Comparison of ENCODE assay signal across 10 cellular contexts in the genomic region with DNA sequence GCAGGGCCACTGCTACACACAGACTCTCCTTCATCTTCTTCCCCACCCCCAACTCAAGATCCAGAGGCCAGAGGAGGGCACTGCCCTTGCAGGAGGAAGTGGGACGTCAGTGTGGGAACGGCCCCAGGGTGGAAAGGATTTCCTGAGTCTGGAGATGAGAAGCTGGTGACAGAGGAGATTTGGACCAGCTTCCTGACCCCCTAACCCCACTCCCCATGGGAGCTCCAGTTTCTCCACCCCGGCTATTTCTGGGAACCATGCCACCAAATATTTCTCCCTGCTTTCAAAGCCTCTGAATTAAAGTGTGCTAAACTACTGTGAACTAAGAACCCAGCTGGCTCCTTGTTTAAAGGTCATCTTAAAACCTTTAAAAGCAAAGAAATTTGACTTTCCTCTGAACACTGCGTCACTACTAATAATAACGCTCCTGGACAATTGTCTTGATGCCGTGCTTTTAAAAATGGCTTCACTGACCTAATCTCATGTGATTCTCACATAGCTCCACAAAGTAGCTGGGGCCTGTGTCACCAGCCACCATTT. TPM values are rescaled to one million over a fixed set of nuclear protein-coding genes. Genes with fewer than 3 reads are reported as not detected.
DNase-seq lines count a peak whose midpoint lies in the region; ATAC-seq and TF ChIP-seq lines count a peak whose summit lies in the region.
"Had no signal": no experiment of that assay in that cellular context is flagged by ENCODE, and none has a peak within 500 bp of the region (broad histone marks: within the 10 kb centered on the region; RNA-seq: fewer than 3 reads in every experiment).

No MANE protein-coding gene starts in this region.

- H3K9me3 ChIP-seq in suprapubic skin, result no peaks in the 10 kb centered on the region

- 25% methylated on average over 6 of the region's 6 CpGs for WGBS in suprapubic skin

- peaks cover 1% of the 10 kb centered on the region for H3K36me3 Mint-ChIP-seq in chondrocyte (ENCODE audit: low read depth)

- peak; percentile 82 for ATAC-seq in left lobe of liver
- ATAC-seq in GM18498 (IDR thresholded peaks at IDR 0.05; ENCODE audit: unreplicated experiment), result no peak
- no peak for ATAC-seq in GM19324 (IDR thresholded peaks at IDR 0.05; ENCODE audit: low FRiP score, unreplicated experiment)
- ATAC-seq in HG02678 (IDR thresholded peaks at IDR 0.05; ENCODE audit: unreplicated experiment), result no peak

- peak; percentile 72 for DNase-seq in HS-27A (ENCODE audit: low read depth)
- no peak for DNase-seq in chondrocyte (ENCODE audit: low spot score)
- DNase-seq in left lobe of liver (ENCODE audit: low spot score), result peak; percentile 70
- DNase-seq in suprapubic skin (ENCODE audit: low spot score in 2 of 2), result peak; percentile 89 to 91
- no peak for DNase-seq in T-helper 2 cell
- DNase-seq: activated CD4-positive, alpha-beta T cell treated with anti-CD3 and anti-CD28 coated beads for 1 hour; H7 had no signal

- H3K4me1 ChIP-seq in suprapubic skin, result peaks cover 25% of the 10 kb centered on the region

- peaks cover 47% of the 10 kb centered on the region for H3K4me1 Mint-ChIP-seq in chondrocyte (ENCODE audit: low read depth)

- TF ChIP-seq CTCF in chondrocyte (IDR thresholded peaks at IDR 0.05) (no peak), suprapubic skin (IDR thresholded peaks at IDR 0.05) (no peak)

- no peaks in the 10 kb centered on the region for H3K36me3 ChIP-seq in suprapubic skin

- peaks cover 2% of the 10 kb centered on the region for H3K27me3 Mint-ChIP-seq in chondrocyte (ENCODE audit: low read depth)

- H3K27me3 ChIP-seq in suprapubic skin, result no peaks in the 10 kb centered on the region

- no peak overlapping the region for H3K4me3 ChIP-seq in suprapubic skin

- H3K4me3 Mint-ChIP-seq in chondrocyte (ENCODE audit: unreplicated experiment), result peak overlapping the region; percentile 29

- peak overlapping the region; percentile 97 for H3K27ac Mint-ChIP-seq in chondrocyte (ENCODE audit: unreplicated experiment)

- no peak for TF ChIP-seq EP300 in suprapubic skin (IDR thresholded peaks at IDR 0.05)

- TF ChIP-seq POLR2A in suprapubic skin (IDR thresholded peaks at IDR 0.05), result no peak

- H3K27ac ChIP-seq in suprapubic skin, result peak overlapping the region; percentile 75

- no peaks in the 10 kb centered on the region for H3K9me3 Mint-ChIP-seq in chondrocyte (ENCODE audit: low read depth)

RNA-seq across cellular contexts. Expression of gene CWC15, which starts 46.6 kb away (rescaled TPM):
- total RNA-seq in chondrocyte (29.5 to 53.3 TPM (median 42.0 TPM) in 3 replicates), left lobe of liver (22.2 TPM), suprapubic skin (10 to 100 TPM; 30.5 to 60.7 (median 35.1) TPM)

RNA-seq across cellular contexts. Expression of gene KDM4D, which starts 46.7 kb away (rescaled TPM):
- total RNA-seq in chondrocyte, result 0.44 to 0.65 TPM (median 0.53 TPM) in 3 replicates
- total RNA-seq in left lobe of liver, result 0.23 TPM
- 1 to 10 TPM in 3 of 4 donors, under 1 TPM in 1; 0.49 to 2.8 (median 1.3) TPM for total RNA-seq in suprapubic skin

Comparison
In these comparisons a context has a peak if more than half of its experiments do, and no peak if none do; other contexts are left out.
1. DNase-seq: peak in HS-27A (single experiment), left lobe of liver (single experiment) and suprapubic skin (2 of 2); none in chondrocyte (single experiment) and T-helper 2 cell (0 of 5).